ENCODE assay signal across 2 cellular contexts in the genomic region with DNA sequence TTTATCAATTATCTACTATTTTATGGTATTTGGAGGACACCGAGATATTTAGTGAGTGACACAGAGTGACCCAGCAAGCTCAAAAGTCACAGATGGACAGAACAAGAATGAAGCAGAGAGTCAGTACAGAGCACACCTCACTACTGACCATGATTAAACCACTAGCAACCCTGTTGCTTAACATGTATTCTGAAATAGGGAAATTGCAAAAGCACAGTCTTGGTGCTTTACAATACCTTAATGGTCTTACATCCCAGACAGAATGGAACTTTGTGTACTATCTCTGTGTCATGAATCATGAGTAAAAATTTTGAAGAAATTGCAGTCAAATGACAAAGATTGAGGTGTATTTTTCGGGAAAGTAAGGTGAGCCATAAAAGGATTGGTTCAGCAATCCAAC.
TF ChIP-seq lines count a peak whose summit lies in the region.

No MANE protein-coding gene starts in this region.

TF ChIP-seq in K562, 482 proteins besides CTCF, POLR2A, EP300 and RAD21:
- no peak for TF ChIP-seq POLR3G (IDR thresholded peaks at IDR 0.05; ENCODE audit: extremely low read depth, insufficient read length, insufficient replicate concordance)
- no peak for TF ChIP-seq ARID2 (IDR thresholded peaks at IDR 0.05)
- no peak for TF ChIP-seq STAG1 (CRISPR knock-in tag; IDR thresholded peaks at IDR 0.05; ENCODE audit: borderline replicate concordance)
- no peak for TF ChIP-seq BCOR (IDR thresholded peaks at IDR 0.05)
- no peak for TF ChIP-seq CEBPG (CRISPR knock-in tag; IDR thresholded peaks at IDR 0.05)
- peak; percentile 54 to 79; a peak in 3 of 4 replicates for TF ChIP-seq CEBPG (tag; conservative IDR thresholded peaks at IDR 0.05 in 1 of 2, IDR thresholded peaks at IDR 0.05 in 1 of 2)
- TF ChIP-seq, protein P1, sequence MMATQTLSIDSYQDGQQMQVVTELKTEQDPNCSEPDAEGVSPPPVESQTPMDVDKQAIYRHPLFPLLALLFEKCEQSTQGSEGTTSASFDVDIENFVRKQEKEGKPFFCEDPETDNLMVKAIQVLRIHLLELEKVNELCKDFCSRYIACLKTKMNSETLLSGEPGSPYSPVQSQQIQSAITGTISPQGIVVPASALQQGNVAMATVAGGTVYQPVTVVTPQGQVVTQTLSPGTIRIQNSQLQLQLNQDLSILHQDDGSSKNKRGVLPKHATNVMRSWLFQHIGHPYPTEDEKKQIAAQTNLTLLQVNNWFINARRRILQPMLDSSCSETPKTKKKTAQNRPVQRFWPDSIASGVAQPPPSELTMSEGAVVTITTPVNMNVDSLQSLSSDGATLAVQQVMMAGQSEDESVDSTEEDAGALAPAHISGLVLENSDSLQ (IDR thresholded peaks at IDR 0.05): peak; percentile 43; the same call in 1 of the 2 replicates
- TF ChIP-seq RBFOX2 (IDR thresholded peaks at IDR 0.05; ENCODE audit: low read depth, low read length): no peak
- TF ChIP-seq ETV1 (tag; conservative IDR thresholded peaks at IDR 0.05; ENCODE audit: low read depth): 0 out of 2 replicates have a peak, but pooled peaks have one; percentile 7
- TF ChIP-seq, protein P2, sequence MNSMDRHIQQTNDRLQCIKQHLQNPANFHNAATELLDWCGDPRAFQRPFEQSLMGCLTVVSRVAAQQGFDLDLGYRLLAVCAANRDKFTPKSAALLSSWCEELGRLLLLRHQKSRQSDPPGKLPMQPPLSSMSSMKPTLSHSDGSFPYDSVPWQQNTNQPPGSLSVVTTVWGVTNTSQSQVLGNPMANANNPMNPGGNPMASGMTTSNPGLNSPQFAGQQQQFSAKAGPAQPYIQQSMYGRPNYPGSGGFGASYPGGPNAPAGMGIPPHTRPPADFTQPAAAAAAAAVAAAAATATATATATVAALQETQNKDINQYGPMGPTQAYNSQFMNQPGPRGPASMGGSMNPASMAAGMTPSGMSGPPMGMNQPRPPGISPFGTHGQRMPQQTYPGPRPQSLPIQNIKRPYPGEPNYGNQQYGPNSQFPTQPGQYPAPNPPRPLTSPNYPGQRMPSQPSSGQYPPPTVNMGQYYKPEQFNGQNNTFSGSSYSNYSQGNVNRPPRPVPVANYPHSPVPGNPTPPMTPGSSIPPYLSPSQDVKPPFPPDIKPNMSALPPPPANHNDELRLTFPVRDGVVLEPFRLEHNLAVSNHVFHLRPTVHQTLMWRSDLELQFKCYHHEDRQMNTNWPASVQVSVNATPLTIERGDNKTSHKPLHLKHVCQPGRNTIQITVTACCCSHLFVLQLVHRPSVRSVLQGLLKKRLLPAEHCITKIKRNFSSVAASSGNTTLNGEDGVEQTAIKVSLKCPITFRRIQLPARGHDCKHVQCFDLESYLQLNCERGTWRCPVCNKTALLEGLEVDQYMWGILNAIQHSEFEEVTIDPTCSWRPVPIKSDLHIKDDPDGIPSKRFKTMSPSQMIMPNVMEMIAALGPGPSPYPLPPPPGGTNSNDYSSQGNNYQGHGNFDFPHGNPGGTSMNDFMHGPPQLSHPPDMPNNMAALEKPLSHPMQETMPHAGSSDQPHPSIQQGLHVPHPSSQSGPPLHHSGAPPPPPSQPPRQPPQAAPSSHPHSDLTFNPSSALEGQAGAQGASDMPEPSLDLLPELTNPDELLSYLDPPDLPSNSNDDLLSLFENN (IDR thresholded peaks at IDR 0.05; ENCODE audit: low read depth in 2 of 2, low read length in 2 of 2): no peak
- no peak for TF ChIP-seq BRF1 (IDR thresholded peaks at IDR 0.05; ENCODE audit: borderline replicate concordance, extremely low read depth, insufficient read length)
- no peak for TF ChIP-seq RBM14 (IDR thresholded peaks at IDR 0.05; ENCODE audit: borderline replicate concordance, insufficient read depth, low read depth, low read length)
- TF ChIP-seq, protein P3, sequence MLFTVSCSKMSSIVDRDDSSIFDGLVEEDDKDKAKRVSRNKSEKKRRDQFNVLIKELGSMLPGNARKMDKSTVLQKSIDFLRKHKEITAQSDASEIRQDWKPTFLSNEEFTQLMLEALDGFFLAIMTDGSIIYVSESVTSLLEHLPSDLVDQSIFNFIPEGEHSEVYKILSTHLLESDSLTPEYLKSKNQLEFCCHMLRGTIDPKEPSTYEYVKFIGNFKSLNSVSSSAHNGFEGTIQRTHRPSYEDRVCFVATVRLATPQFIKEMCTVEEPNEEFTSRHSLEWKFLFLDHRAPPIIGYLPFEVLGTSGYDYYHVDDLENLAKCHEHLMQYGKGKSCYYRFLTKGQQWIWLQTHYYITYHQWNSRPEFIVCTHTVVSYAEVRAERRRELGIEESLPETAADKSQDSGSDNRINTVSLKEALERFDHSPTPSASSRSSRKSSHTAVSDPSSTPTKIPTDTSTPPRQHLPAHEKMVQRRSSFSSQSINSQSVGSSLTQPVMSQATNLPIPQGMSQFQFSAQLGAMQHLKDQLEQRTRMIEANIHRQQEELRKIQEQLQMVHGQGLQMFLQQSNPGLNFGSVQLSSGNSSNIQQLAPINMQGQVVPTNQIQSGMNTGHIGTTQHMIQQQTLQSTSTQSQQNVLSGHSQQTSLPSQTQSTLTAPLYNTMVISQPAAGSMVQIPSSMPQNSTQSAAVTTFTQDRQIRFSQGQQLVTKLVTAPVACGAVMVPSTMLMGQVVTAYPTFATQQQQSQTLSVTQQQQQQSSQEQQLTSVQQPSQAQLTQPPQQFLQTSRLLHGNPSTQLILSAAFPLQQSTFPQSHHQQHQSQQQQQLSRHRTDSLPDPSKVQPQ (CRISPR knock-in tag; IDR thresholded peaks at IDR 0.05; ENCODE audit: borderline replicate concordance): no peak
- TF ChIP-seq NUFIP1 (IDR thresholded peaks at IDR 0.05; ENCODE audit: partially characterized antibody): no peak
- no peak for TF ChIP-seq ETV5 (CRISPR knock-in tag; IDR thresholded peaks at IDR 0.05; ENCODE audit: low read depth)
- TF ChIP-seq ZNF3 (CRISPR knock-in tag; IDR thresholded peaks at IDR 0.05): no peak
- peak; percentile 83 for TF ChIP-seq CEBPB (tag; IDR thresholded peaks at IDR 0.05)
- no peak for TF ChIP-seq SMAD1 (IDR thresholded peaks at IDR 0.05; ENCODE audit: low read depth, low read length, partially characterized antibody)
- TF ChIP-seq ZNF134 (CRISPR knock-in tag; conservative IDR thresholded peaks at IDR 0.05): no peak
TF ChIP-seq in K562: peak in this region for 4.

TF ChIP-seq in SK-N-SH, 30 proteins besides CTCF, POLR2A, EP300 and RAD21:
- no peak for TF ChIP-seq TEAD4 (IDR thresholded peaks at IDR 0.05; ENCODE audit: borderline replicate concordance, insufficient read depth)
- no peak for TF ChIP-seq EZH2phosphoT487 (IDR thresholded peaks at IDR 0.05; ENCODE audit: borderline replicate concordance, low read depth)
- TF ChIP-seq, protein P4, sequence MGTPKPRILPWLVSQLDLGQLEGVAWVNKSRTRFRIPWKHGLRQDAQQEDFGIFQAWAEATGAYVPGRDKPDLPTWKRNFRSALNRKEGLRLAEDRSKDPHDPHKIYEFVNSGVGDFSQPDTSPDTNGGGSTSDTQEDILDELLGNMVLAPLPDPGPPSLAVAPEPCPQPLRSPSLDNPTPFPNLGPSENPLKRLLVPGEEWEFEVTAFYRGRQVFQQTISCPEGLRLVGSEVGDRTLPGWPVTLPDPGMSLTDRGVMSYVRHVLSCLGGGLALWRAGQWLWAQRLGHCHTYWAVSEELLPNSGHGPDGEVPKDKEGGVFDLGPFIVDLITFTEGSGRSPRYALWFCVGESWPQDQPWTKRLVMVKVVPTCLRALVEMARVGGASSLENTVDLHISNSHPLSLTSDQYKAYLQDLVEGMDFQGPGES (IDR thresholded peaks at IDR 0.05; ENCODE audit: low read depth, low read length): no peak
TF ChIP-seq in SK-N-SH: peak in this region for 0.
